In genomic region chr5:32193591-32193990, GRCh38 we compare ENCODE assay signal across 1 cellular context.
TF ChIP-seq lines count a peak whose summit lies in the region.

No MANE protein-coding gene starts in this region.

TF ChIP-seq in IMR-90, 13 proteins besides CTCF, POLR2A, EP300 and RAD21 (continued from another document):
- TF ChIP-seq MXI1 (IDR thresholded peaks at IDR 0.05; ENCODE audit: borderline replicate concordance, low read depth, low read length), result no peak
- TF ChIP-seq BHLHE40 (IDR thresholded peaks at IDR 0.05; ENCODE audit: low read depth, low read length), result no peak
- no peak for TF ChIP-seq CHD1 (IDR thresholded peaks at IDR 0.05; ENCODE audit: low read depth, low read length)
- TF ChIP-seq RFX5 (IDR thresholded peaks at IDR 0.05; ENCODE audit: low read depth, low read length), result no peak
- no peak for TF ChIP-seq NFE2L2 (IDR thresholded peaks at IDR 0.05; ENCODE audit: low read depth, low read length)
- TF ChIP-seq SMC3 (IDR thresholded peaks at IDR 0.05; ENCODE audit: low read depth, low read length), result no peak
- no peak for TF ChIP-seq RCOR1 (IDR thresholded peaks at IDR 0.05; ENCODE audit: insufficient replicate concordance, low read length)
- TF ChIP-seq USF2 (IDR thresholded peaks at IDR 0.05; ENCODE audit: low read depth, low read length), result no peak
- TF ChIP-seq CEBPB (IDR thresholded peaks at IDR 0.05; ENCODE audit: low read depth, low read length), result no peak
TF ChIP-seq in IMR-90: peak in this region for 0.
